Comparison of ENCODE assay signal across 8 cellular contexts in genomic region chr2:27628767-27629709, GRCh38. TPM values are rescaled to one million over a fixed set of nuclear protein-coding genes. Genes with fewer than 3 reads are reported as not detected.
A peak's percentile ranks its signal among the peaks of the same experiment; 100 is the strongest.
DNase-seq lines count a peak whose midpoint lies in the region; FAIRE-seq and TF ChIP-seq lines count a peak whose summit lies in the region.

Gene CCDC121, minus strand, starts transcription at chr2:27629012. Its CDS starts 1,213 bp downstream, at chr2:27627799.
Gene GPN1, plus strand, starts transcription at chr2:27629050. Its CDS starts 9 bp downstream, at chr2:27629059.

- no peaks in the 10 kb centered on the region for H3K9me2 ChIP-seq in Loucy (replicated peaks; ENCODE audit: low read depth, low read length)

- peak within 1 kb of the TSS; percentile 77 for H3K4me3 ChIP-seq in H7 (ENCODE audit: insufficient read depth, low read depth, low read length)
- peak within 1 kb of the TSS; percentile 93 for H3K4me3 ChIP-seq in Loucy (ENCODE audit: low read length, poor library complexity, severe bottlenecking)
- peak within 1 kb of the TSS; percentile 73 to 93 for H3K4me3 ChIP-seq in neutrophil (ENCODE audit: low read depth in 1 of 2, low read length in 1 of 2)

- DNase-seq in H7: peak; percentile 87
- peak; percentile 83 for DNase-seq in activated gamma-delta T cell (lab: John Stamatoyannopoulos, UW)
- peak; percentile 53 to 82 for DNase-seq in frontal cortex (ENCODE audit: low spot score in 2 of 2)
- DNase-seq in substantia nigra (lab: John Stamatoyannopoulos, UW): peak; percentile 30 to 95 (median 82)

- peaks cover 26% of the 10 kb centered on the region for H3K79me2 ChIP-seq in Loucy (ENCODE audit: insufficient read depth, low read length)

- peaks cover 12% of the 10 kb centered on the region for H3K4me1 ChIP-seq in Loucy (ENCODE audit: insufficient read depth, low read length, poor library complexity, severe bottlenecking)
- peaks cover 30 to 31% of the 10 kb centered on the region in 2 experiments for H3K4me1 ChIP-seq in neutrophil (ENCODE audit: control insufficient read depth in 1 of 2, insufficient read depth in 1 of 2, low read depth in 1 of 2, low read length in 1 of 2)

- peak within 1 kb of the TSS; percentile 83 for H3K4me2 ChIP-seq in Loucy (ENCODE audit: low read depth, low read length, poor library complexity, severe bottlenecking)

- H3K9me3 ChIP-seq in Loucy (ENCODE audit: insufficient read depth, low read depth, low read length) (no peaks in the 10 kb centered on the region), neutrophil (no peaks in the 10 kb centered on the region)

- H3K27me3 ChIP-seq in H7 (ENCODE audit: control insufficient read depth, insufficient read depth, low read length) (no peaks in the 10 kb centered on the region), Loucy (ENCODE audit: insufficient read depth, low read length, poor library complexity, severe bottlenecking) (no peaks in the 10 kb centered on the region), neutrophil (no peaks in the 10 kb centered on the region)

- peak within 1 kb of the TSS; percentile 90 for H3K9ac ChIP-seq in Loucy (ENCODE audit: low read depth, low read length, poor library complexity, severe bottlenecking)

- H2AFZ ChIP-seq in Loucy (ENCODE audit: low read length): peak within 1 kb of the TSS; percentile 97

- no peaks in the 10 kb centered on the region for H4K20me1 ChIP-seq in Loucy (ENCODE audit: insufficient read depth, low read length, poor library complexity, severe bottlenecking)

- peak; percentile 93 for TF ChIP-seq POLR2A in Raji (IDR thresholded peaks at IDR 0.05; ENCODE audit: insufficient read depth, low read depth, low read length)

- TF ChIP-seq CTCF in Loucy (conservative IDR thresholded peaks at IDR 0.05; ENCODE audit: low read length) (no peak), neutrophil (IDR thresholded peaks at IDR 0.05) (peak; percentile 16)

- H3K27ac ChIP-seq in neutrophil: peak within 1 kb of the TSS; percentile 87
- peak within 1 kb of the TSS; percentile 75 for H3K27ac ChIP-seq in substantia nigra (ENCODE audit: low read depth, low read length, poor library complexity, severe bottlenecking)

- peak; percentile 28 for FAIRE-seq in G401.6 (lab: Jason Lieb, UNC)
- FAIRE-seq in frontal cortex (lab: Jason Lieb, UNC): no peak

- peaks cover 9% of the 10 kb centered on the region for H3K36me3 ChIP-seq in H7 (replicated peaks; ENCODE audit: control insufficient read depth, insufficient read depth, low read length)
- H3K36me3 ChIP-seq in Loucy (ENCODE audit: insufficient read depth, low read length): peaks cover 16% of the 10 kb centered on the region; the same call in 1 of the 2 replicates
- peaks cover 15% of the 10 kb centered on the region for H3K36me3 ChIP-seq in neutrophil

- H3F3A ChIP-seq in Loucy (ENCODE audit: low read depth): no peaks in the 10 kb centered on the region

RNA-seq across cellular contexts. Expression of gene CCDC121, which starts in this region (rescaled TPM):
- total RNA-seq in H7 (2014; rRNA removed; shearing (Covaris generic)): 2.3 and 3.1 TPM in 2 replicates
- total RNA-seq in frontal cortex: 3.7 TPM

RNA-seq across cellular contexts. Expression of gene GPN1, which starts in this region (rescaled TPM):
- 39.2 and 41.7 TPM in 2 replicates for total RNA-seq in H7 (2014; rRNA removed; shearing (Covaris generic))
- total RNA-seq in frontal cortex: 31.4 TPM

Comparison
In these comparisons a context has a peak if more than half of its experiments do, and no peak if none do; other contexts are left out.
1. Peak in every context shown above with its lines: DNase-seq, H3K4me3 ChIP-seq and H3K27ac ChIP-seq.